In the genomic region with DNA sequence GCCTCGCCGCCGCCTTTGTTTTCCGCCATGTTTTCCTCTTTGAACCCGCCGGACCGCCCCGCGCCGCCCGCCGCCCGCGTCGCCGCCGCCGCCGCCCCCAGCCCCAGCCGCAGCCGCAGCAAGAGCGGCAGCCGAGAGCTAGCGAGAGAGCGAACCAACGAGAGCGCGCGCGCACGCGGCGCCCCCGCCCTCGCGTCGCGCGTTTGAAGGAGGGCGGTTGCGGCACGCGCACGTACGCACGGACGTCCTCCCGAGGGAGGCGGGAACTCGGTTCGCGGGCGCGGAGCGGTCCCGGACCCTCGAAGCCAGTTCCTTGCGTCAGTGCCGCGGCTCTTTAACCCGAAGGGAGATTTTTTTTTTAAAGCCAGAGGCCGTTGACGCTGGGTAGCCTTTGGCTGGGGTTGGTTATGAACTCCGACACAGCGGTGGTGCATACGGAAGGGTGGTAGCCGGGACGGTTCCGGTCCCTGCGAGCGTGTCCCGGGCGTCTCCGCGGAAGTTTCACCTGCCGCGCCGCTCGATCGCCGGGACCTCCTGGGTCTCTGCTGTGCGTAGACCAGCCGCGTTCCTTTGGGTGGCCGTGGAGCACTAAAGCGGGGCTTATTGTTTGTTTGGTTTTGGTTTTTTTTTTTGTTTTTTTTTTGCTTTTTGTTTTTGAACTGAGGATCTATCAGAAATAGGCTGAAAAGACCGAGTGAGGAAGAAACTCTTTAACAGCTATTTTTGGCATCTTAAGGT, we compare ENCODE assay signal across 1 cellular context.
TF ChIP-seq lines count a peak whose summit lies in the region.

A gene (minus strand): TSS at position 156 of the 738 bp plus-strand sequence. CDS start 127 bp downstream, at position 29.

TF ChIP-seq in K562, 482 proteins besides CTCF, POLR2A, EP300 and RAD21 (continued from another document and continues in another):
- TF ChIP-seq EHMT2 (IDR thresholded peaks at IDR 0.05): no peak
- no peak for TF ChIP-seq KAT8 (IDR thresholded peaks at IDR 0.05; ENCODE audit: low read depth)
- TF ChIP-seq HNRNPLL (IDR thresholded peaks at IDR 0.05; ENCODE audit: low read depth, low read length, poor library complexity, severe bottlenecking): peak; percentile 81
- no peak for TF ChIP-seq ZNF586 (CRISPR knock-in tag; conservative IDR thresholded peaks at IDR 0.05)
- TF ChIP-seq RBM17 (IDR thresholded peaks at IDR 0.05; ENCODE audit: borderline replicate concordance, low read depth, low read length): no peak
- peak; percentile 53 for TF ChIP-seq SMARCC2 (IDR thresholded peaks at IDR 0.05; ENCODE audit: low read depth)
- TF ChIP-seq ZNF239 (CRISPR knock-in tag; IDR thresholded peaks at IDR 0.05): no peak
- TF ChIP-seq HNRNPL (IDR thresholded peaks at IDR 0.05; ENCODE audit: low read depth, low read length): no peak
- no peak for TF ChIP-seq ZNF717 (CRISPR knock-in tag; IDR thresholded peaks at IDR 0.05)
- TF ChIP-seq, protein P1, sequence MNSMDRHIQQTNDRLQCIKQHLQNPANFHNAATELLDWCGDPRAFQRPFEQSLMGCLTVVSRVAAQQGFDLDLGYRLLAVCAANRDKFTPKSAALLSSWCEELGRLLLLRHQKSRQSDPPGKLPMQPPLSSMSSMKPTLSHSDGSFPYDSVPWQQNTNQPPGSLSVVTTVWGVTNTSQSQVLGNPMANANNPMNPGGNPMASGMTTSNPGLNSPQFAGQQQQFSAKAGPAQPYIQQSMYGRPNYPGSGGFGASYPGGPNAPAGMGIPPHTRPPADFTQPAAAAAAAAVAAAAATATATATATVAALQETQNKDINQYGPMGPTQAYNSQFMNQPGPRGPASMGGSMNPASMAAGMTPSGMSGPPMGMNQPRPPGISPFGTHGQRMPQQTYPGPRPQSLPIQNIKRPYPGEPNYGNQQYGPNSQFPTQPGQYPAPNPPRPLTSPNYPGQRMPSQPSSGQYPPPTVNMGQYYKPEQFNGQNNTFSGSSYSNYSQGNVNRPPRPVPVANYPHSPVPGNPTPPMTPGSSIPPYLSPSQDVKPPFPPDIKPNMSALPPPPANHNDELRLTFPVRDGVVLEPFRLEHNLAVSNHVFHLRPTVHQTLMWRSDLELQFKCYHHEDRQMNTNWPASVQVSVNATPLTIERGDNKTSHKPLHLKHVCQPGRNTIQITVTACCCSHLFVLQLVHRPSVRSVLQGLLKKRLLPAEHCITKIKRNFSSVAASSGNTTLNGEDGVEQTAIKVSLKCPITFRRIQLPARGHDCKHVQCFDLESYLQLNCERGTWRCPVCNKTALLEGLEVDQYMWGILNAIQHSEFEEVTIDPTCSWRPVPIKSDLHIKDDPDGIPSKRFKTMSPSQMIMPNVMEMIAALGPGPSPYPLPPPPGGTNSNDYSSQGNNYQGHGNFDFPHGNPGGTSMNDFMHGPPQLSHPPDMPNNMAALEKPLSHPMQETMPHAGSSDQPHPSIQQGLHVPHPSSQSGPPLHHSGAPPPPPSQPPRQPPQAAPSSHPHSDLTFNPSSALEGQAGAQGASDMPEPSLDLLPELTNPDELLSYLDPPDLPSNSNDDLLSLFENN (IDR thresholded peaks at IDR 0.05; ENCODE audit: low read depth in 2 of 2, low read length in 2 of 2): 0 out of 4 replicates have a peak, but pooled peaks of 1 of the 2 experiments have one; percentile 20
- no peak for TF ChIP-seq SPI1 (IDR thresholded peaks at IDR 0.05; ENCODE audit: borderline replicate concordance, low read depth, low read length)
- no peak; the same call in 1 of the 2 replicates for TF ChIP-seq ZNF23 (CRISPR knock-in tag; IDR thresholded peaks at IDR 0.05)
- TF ChIP-seq ZKSCAN1 (IDR thresholded peaks at IDR 0.05; ENCODE audit: low read depth, low read length): no peak
- TF ChIP-seq NR2F6 (CRISPR knock-in tag; IDR thresholded peaks at IDR 0.05): no peak
- no peak for TF ChIP-seq ZNF830 (CRISPR knock-in tag; IDR thresholded peaks at IDR 0.05)
- peak; percentile 54; the same call in 1 of the 2 replicates for TF ChIP-seq MEF2A (IDR thresholded peaks at IDR 0.05; ENCODE audit: control insufficient read depth, low read depth, low read length)
- 0 out of 2 replicates have a peak, but pooled peaks have one; percentile 55 for TF ChIP-seq ZNF589 (CRISPR knock-in tag; IDR thresholded peaks at IDR 0.05; ENCODE audit: low read depth)
- TF ChIP-seq MEIS2 (IDR thresholded peaks at IDR 0.05; ENCODE audit: partially characterized antibody): peak; percentile 29
- no peak; the same call in 1 of the 2 replicates for TF ChIP-seq TARDBP (IDR thresholded peaks at IDR 0.05)
- TF ChIP-seq OTX1 (CRISPR knock-in tag; IDR thresholded peaks at IDR 0.05): no peak
- TF ChIP-seq, protein P2, sequence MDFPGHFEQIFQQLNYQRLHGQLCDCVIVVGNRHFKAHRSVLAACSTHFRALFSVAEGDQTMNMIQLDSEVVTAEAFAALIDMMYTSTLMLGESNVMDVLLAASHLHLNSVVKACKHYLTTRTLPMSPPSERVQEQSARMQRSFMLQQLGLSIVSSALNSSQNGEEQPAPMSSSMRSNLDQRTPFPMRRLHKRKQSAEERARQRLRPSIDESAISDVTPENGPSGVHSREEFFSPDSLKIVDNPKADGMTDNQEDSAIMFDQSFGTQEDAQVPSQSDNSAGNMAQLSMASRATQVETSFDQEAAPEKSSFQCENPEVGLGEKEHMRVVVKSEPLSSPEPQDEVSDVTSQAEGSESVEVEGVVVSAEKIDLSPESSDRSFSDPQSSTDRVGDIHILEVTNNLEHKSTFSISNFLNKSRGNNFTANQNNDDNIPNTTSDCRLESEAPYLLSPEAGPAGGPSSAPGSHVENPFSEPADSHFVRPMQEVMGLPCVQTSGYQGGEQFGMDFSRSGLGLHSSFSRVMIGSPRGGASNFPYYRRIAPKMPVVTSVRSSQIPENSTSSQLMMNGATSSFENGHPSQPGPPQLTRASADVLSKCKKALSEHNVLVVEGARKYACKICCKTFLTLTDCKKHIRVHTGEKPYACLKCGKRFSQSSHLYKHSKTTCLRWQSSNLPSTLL (IDR thresholded peaks at IDR 0.05): 0 out of 2 replicates have a peak, but pooled peaks have one; percentile 62
- no peak for TF ChIP-seq SP2 (IDR thresholded peaks at IDR 0.05; ENCODE audit: extremely low read depth, low read depth, low read length, poor library complexity, severe bottlenecking)
- TF ChIP-seq ZBTB8A (IDR thresholded peaks at IDR 0.05; ENCODE audit: partially characterized antibody): no peak
- no peak for TF ChIP-seq ZNF311 (CRISPR knock-in tag; IDR thresholded peaks at IDR 0.05)
- peak in 1 of 2 experiments; percentile 81; a peak in 2 of 4 replicates for TF ChIP-seq HDAC1 (IDR thresholded peaks at IDR 0.05)
- no peak for TF ChIP-seq TEAD2 (tag; IDR thresholded peaks at IDR 0.05)
- no peak for TF ChIP-seq MAFK (IDR thresholded peaks at IDR 0.05; ENCODE audit: low read length)
- TF ChIP-seq, protein P3, sequence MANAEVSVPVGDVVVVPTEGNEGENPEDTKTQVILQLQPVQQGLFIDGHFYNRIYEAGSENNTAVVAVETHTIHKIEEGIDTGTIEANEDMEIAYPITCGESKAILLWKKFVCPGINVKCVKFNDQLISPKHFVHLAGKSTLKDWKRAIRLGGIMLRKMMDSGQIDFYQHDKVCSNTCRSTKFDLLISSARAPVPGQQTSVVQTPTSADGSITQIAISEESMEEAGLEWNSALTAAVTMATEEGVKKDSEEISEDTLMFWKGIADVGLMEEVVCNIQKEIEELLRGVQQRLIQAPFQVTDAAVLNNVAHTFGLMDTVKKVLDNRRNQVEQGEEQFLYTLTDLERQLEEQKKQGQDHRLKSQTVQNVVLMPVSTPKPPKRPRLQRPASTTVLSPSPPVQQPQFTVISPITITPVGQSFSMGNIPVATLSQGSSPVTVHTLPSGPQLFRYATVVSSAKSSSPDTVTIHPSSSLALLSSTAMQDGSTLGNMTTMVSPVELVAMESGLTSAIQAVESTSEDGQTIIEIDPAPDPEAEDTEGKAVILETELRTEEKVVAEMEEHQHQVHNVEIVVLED (CRISPR knock-in tag; IDR thresholded peaks at IDR 0.05): peak; percentile 100
- peak; percentile 53 for TF ChIP-seq CEBPB (tag; IDR thresholded peaks at IDR 0.05)
- no peak for TF ChIP-seq NEUROD1 (IDR thresholded peaks at IDR 0.05; ENCODE audit: borderline replicate concordance, low read depth, low read length, partially characterized antibody)
- no peak for TF ChIP-seq HDGF (IDR thresholded peaks at IDR 0.05)
- TF ChIP-seq ELF2 (CRISPR knock-in tag; IDR thresholded peaks at IDR 0.05): peak; percentile 71; the same call in 1 of the 2 replicates
- TF ChIP-seq DPF2 (IDR thresholded peaks at IDR 0.05): peak; percentile 26; the same call in 1 of the 2 replicates
- TF ChIP-seq, protein P4, sequence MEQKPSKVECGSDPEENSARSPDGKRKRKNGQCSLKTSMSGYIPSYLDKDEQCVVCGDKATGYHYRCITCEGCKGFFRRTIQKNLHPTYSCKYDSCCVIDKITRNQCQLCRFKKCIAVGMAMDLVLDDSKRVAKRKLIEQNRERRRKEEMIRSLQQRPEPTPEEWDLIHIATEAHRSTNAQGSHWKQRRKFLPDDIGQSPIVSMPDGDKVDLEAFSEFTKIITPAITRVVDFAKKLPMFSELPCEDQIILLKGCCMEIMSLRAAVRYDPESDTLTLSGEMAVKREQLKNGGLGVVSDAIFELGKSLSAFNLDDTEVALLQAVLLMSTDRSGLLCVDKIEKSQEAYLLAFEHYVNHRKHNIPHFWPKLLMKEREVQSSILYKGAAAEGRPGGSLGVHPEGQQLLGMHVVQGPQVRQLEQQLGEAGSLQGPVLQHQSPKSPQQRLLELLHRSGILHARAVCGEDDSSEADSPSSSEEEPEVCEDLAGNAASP (IDR thresholded peaks at IDR 0.05): no peak
- TF ChIP-seq ERF (CRISPR knock-in tag; IDR thresholded peaks at IDR 0.05): no peak; the same call in 1 of the 2 replicates
- TF ChIP-seq JUND (IDR thresholded peaks at IDR 0.05; ENCODE audit: borderline replicate concordance, low read depth, low read length): peak; percentile 51
- peak; percentile 68; the same call in 1 of the 3 replicates for TF ChIP-seq JUND (tag; IDR thresholded peaks at IDR 0.05; ENCODE audit: borderline replicate concordance, low read depth, low read length)
- peak; percentile 28; the same call in 1 of the 2 replicates for TF ChIP-seq GABPB1 (CRISPR knock-in tag; IDR thresholded peaks at IDR 0.05)
- TF ChIP-seq, protein P5, sequence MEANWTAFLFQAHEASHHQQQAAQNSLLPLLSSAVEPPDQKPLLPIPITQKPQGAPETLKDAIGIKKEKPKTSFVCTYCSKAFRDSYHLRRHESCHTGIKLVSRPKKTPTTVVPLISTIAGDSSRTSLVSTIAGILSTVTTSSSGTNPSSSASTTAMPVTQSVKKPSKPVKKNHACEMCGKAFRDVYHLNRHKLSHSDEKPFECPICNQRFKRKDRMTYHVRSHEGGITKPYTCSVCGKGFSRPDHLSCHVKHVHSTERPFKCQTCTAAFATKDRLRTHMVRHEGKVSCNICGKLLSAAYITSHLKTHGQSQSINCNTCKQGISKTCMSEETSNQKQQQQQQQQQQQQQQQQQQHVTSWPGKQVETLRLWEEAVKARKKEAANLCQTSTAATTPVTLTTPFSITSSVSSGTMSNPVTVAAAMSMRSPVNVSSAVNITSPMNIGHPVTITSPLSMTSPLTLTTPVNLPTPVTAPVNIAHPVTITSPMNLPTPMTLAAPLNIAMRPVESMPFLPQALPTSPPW (CRISPR knock-in tag; IDR thresholded peaks at IDR 0.05): peak; percentile 95
- TF ChIP-seq CAMTA2 (CRISPR knock-in tag; conservative IDR thresholded peaks at IDR 0.05): no peak
- TF ChIP-seq ADNP (tag; IDR thresholded peaks at IDR 0.05): no peak
- TF ChIP-seq ZZZ3 (IDR thresholded peaks at IDR 0.05): no peak
- TF ChIP-seq, protein P6, sequence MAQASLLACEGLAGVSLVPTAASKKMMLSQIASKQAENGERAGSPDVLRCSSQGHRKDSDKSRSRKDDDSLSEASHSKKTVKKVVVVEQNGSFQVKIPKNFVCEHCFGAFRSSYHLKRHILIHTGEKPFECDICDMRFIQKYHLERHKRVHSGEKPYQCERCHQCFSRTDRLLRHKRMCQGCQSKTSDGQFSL (CRISPR knock-in tag; IDR thresholded peaks at IDR 0.05): no peak
- TF ChIP-seq, protein P6 (tag; IDR thresholded peaks at IDR 0.05): no peak
- no peak for TF ChIP-seq NFXL1 (CRISPR knock-in tag; IDR thresholded peaks at IDR 0.05)
- TF ChIP-seq KDM2B (CRISPR knock-in tag; IDR thresholded peaks at IDR 0.05): peak; percentile 51; the same call in 1 of the 2 replicates
- 0 out of 2 replicates have a peak, but pooled peaks have one; percentile 40 for TF ChIP-seq CBFB (CRISPR knock-in tag; IDR thresholded peaks at IDR 0.05)
- no peak for TF ChIP-seq ZNF143 (CRISPR knock-in tag; IDR thresholded peaks at IDR 0.05)
- TF ChIP-seq, protein P7, sequence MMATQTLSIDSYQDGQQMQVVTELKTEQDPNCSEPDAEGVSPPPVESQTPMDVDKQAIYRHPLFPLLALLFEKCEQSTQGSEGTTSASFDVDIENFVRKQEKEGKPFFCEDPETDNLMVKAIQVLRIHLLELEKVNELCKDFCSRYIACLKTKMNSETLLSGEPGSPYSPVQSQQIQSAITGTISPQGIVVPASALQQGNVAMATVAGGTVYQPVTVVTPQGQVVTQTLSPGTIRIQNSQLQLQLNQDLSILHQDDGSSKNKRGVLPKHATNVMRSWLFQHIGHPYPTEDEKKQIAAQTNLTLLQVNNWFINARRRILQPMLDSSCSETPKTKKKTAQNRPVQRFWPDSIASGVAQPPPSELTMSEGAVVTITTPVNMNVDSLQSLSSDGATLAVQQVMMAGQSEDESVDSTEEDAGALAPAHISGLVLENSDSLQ (IDR thresholded peaks at IDR 0.05): 0 out of 2 replicates have a peak, but pooled peaks have one; percentile 33
- no peak for TF ChIP-seq ZNF324 (CRISPR knock-in tag; IDR thresholded peaks at IDR 0.05)
- TF ChIP-seq, protein P8, sequence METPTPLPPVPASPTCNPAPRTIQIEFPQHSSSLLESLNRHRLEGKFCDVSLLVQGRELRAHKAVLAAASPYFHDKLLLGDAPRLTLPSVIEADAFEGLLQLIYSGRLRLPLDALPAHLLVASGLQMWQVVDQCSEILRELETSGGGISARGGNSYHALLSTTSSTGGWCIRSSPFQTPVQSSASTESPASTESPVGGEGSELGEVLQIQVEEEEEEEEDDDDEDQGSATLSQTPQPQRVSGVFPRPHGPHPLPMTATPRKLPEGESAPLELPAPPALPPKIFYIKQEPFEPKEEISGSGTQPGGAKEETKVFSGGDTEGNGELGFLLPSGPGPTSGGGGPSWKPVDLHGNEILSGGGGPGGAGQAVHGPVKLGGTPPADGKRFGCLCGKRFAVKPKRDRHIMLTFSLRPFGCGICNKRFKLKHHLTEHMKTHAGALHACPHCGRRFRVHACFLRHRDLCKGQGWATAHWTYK (CRISPR knock-in tag; IDR thresholded peaks at IDR 0.05): no peak; the same call in 1 of the 2 replicates
- TF ChIP-seq IFI16 (CRISPR knock-in tag; IDR thresholded peaks at IDR 0.05): no peak
- TF ChIP-seq BCL6 (CRISPR knock-in tag; IDR thresholded peaks at IDR 0.05): no peak
- TF ChIP-seq, protein P9, sequence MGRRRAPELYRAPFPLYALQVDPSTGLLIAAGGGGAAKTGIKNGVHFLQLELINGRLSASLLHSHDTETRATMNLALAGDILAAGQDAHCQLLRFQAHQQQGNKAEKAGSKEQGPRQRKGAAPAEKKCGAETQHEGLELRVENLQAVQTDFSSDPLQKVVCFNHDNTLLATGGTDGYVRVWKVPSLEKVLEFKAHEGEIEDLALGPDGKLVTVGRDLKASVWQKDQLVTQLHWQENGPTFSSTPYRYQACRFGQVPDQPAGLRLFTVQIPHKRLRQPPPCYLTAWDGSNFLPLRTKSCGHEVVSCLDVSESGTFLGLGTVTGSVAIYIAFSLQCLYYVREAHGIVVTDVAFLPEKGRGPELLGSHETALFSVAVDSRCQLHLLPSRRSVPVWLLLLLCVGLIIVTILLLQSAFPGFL (CRISPR knock-in tag; IDR thresholded peaks at IDR 0.05): no peak
- TF ChIP-seq SRSF3 (IDR thresholded peaks at IDR 0.05; ENCODE audit: insufficient read depth, low read length): no peak
- no peak for TF ChIP-seq PTRF (tag; IDR thresholded peaks at IDR 0.05)
